ENCODE assay signal across 24 cellular contexts in the genomic region with DNA sequence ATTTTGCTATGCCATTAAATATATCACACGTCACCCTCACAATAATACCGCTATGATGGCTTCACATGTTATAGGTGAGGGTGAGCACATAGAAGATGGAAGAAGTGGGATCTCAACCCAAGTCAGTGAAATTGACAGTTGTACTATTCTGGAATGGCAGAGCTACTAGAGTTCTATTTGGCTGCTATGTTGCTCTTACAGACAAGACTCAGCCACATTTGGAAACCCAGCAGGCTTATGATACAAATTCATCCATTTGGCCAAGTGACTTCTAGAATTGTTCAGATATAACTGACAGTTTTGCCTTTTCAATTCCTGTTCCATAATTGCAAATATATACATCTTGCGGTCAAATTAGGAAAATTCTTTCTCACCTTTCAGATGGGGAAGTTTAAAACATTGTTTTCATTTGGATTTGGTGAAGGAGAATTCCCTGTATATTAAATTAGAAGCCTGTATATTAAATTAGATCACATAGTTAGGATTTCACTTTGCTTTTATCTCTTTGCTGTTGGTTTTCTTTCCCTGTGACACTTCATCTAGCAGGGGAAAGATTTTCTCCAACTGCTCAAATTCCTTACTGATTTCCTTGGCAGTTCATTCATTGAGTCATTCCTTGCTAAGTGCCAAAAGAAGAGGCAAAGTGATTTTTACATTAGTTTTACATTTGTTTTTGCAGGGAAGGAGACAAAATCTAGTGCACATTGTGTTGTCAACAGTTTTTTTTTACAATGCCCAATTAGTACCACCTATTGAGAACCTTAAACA.
DNase-seq lines count a peak whose midpoint lies in the region; ATAC-seq and TF ChIP-seq lines count a peak whose summit lies in the region.
"Had no signal": no experiment of that assay in that cellular context is flagged by ENCODE, and none has a peak within 500 bp of the region (broad histone marks: within the 10 kb centered on the region; RNA-seq: fewer than 3 reads in every experiment).

No MANE protein-coding gene starts in this region.

- no peaks in the 10 kb centered on the region for H4K20me1 ChIP-seq in IMR-90 (ENCODE audit: insufficient read depth, low read length)

- H2BK5ac ChIP-seq in IMR-90 (ENCODE audit: low read depth, low read length, poor library complexity, severe bottlenecking), result no peak overlapping the region

- dilution Hi-C loops in IMR-90 (cut with HindIII; ENCODE audit: low sequenced_read_pairs, unreplicated experiment), result loop anchor here (25.0 kb wide), 1 partner anchor 261 kb away; a partner anchor contains a TSS

- TF ChIP-seq POLR2A in IMR-90 (IDR thresholded peaks at IDR 0.05; ENCODE audit: low read depth, low read length), result no peak

- H3K4me3 ChIP-seq in IMR-90 (ENCODE audit: insufficient read depth, low read depth, low read length) (no peak overlapping the region), cardiac fibroblast (replicated peaks in 1 of 2; ENCODE audit: low read depth in 2 of 2, low read length in 2 of 2) (no peak overlapping the region)
- H3K4me3 ChIP-seq: A549, hepatocyte, prostate gland had no signal

- H2AK5ac ChIP-seq in IMR-90 (ENCODE audit: low read depth, low read length), result no peak overlapping the region

- no peak overlapping the region for H3K27ac Mint-ChIP-seq in activated naive CD4-positive, alpha-beta T cell treated with anti-CD3 and anti-CD28 coated beads for 36 hours
- H3K27ac Mint-ChIP-seq: CD14-positive monocyte, H9, T-cell had no signal

- H3K14ac ChIP-seq in IMR-90 (replicated peaks; ENCODE audit: low read depth, low read length), result no peak overlapping the region

- H3K9me1 ChIP-seq in IMR-90 (ENCODE audit: insufficient read depth, low read length), result no peaks in the 10 kb centered on the region

- no peak overlapping the region for H3K4ac ChIP-seq in IMR-90 (ENCODE audit: low read depth, low read length)

- no peak overlapping the region for H2AK9ac ChIP-seq in IMR-90 (replicated peaks; ENCODE audit: low read depth, low read length, poor library complexity)

- no peak overlapping the region for H4K5ac ChIP-seq in IMR-90 (ENCODE audit: low read depth, low read length)

- H3K27ac ChIP-seq in IMR-90 (ENCODE audit: insufficient read depth, low read length), result no peak overlapping the region
- H3K27ac ChIP-seq: A549, foreskin keratinocyte, hepatocyte, prostate gland had no signal

- H4K8ac ChIP-seq in IMR-90 (ENCODE audit: low read depth in 2 of 2, low read length in 2 of 2), result no peak overlapping the region

- TF ChIP-seq CTCF in IMR-90 (conservative IDR thresholded peaks at IDR 0.05; ENCODE audit: low read depth, low read length), result no peak
- no peak for TF ChIP-seq CTCF in cardiac fibroblast (IDR thresholded peaks at IDR 0.05; ENCODE audit: low read depth, low read length)

- no peak overlapping the region for H2BK15ac ChIP-seq in IMR-90 (ENCODE audit: low read depth, low read length)

- no peaks in the 10 kb centered on the region for H3K27me3 ChIP-seq in IMR-90 (ENCODE audit: control insufficient read depth, insufficient read depth, low read length)
- H3K27me3 ChIP-seq: hepatocyte had no signal

- H2BK20ac ChIP-seq in IMR-90 (ENCODE audit: low read depth, low read length), result no peak overlapping the region

- CTCF ChIA-PET in IMR-90 (lab: Yijun Ruan, JAX), result no interaction called here
- CTCF ChIA-PET in activated naive CD4-positive, alpha-beta T cell treated with anti-CD3 and anti-CD28 coated beads for 36 hours (lab: Charles Lee), result interaction anchor here (0.5 kb wide), 1 partner anchor 7 kb away, joined by 3 read pairs; no protein-coding TSS in a partner anchor

- no peak overlapping the region for H3K56ac ChIP-seq in IMR-90 (ENCODE audit: extremely low read depth, insufficient read depth, low read length)

- H3K9me3 ChIP-seq in IMR-90 (ENCODE audit: control insufficient read depth, insufficient read depth, low read length), result peaks cover 2% of the 10 kb centered on the region; the same call in 1 of the 2 replicates
- H3K9me3 ChIP-seq: prostate gland had no signal

- no peaks in the 10 kb centered on the region for H3K9me3 Mint-ChIP-seq in activated naive CD4-positive, alpha-beta T cell treated with anti-CD3 and anti-CD28 coated beads for 36 hours

- in situ Hi-C loops in IMR-90 (cut with MboI; ENCODE audit: low sequenced_read_pairs), result no loop called here

- POLR2A ChIA-PET in IMR-90 (lab: Charles Lee; ENCODE audit: unreplicated experiment), result no interaction called here

- H3K79me1 ChIP-seq in IMR-90 (ENCODE audit: low read depth in 1 of 2, low read length in 2 of 2), result no peaks in the 10 kb centered on the region

- no peak overlapping the region for H3K18ac ChIP-seq in IMR-90 (ENCODE audit: low read depth, low read length)

- H3K36me3 Mint-ChIP-seq in activated naive CD4-positive, alpha-beta T cell treated with anti-CD3 and anti-CD28 coated beads for 36 hours (ENCODE audit: low read depth), result no peaks in the 10 kb centered on the region
- H3K36me3 Mint-ChIP-seq: CD14-positive monocyte, T-cell had no signal

- H3K4me2 ChIP-seq in IMR-90 (ENCODE audit: low read depth, low read length), result peak overlapping the region; percentile 41; the same call in 1 of the 2 replicates
- H3K4me2 ChIP-seq: A549, hepatocyte had no signal

- no peaks in the 10 kb centered on the region for H3K36me3 ChIP-seq in IMR-90 (ENCODE audit: control insufficient read depth, insufficient read depth, low read length)
- H3K36me3 ChIP-seq: prostate gland had no signal

- WGBS in IMR-90 (ENCODE audit: extremely low coverage in 2 of 2, insufficient read length in 1 of 2), 2 experiments, result no CpG with 5 or more reads among the region's 3 CpGs

- intact Hi-C loops in IMR-90 (cut with micrococcal nuclease), result no loop called here
- intact Hi-C loops in activated naive CD4-positive, alpha-beta T cell treated with anti-CD3 and anti-CD28 coated beads for 36 hours (cut with micrococcal nuclease), result no loop called here

- TF ChIP-seq RAD21 in IMR-90 (IDR thresholded peaks at IDR 0.05; ENCODE audit: low read length), result no peak

- peak; percentile 14 for DNase-seq in AG08396 (ENCODE audit: low spot score)
- DNase-seq in IMR-90, result peak; percentile 66
- DNase-seq in cardiac fibroblast (ENCODE audit: low read depth in 2 of 2), result peak; percentile 32 to 45
- peak; percentile 32 for DNase-seq in fibroblast of the conjunctiva (ENCODE audit: low read depth)
- DNase-seq in NCI-H146 (lab: John Stamatoyannopoulos, UW), result no peak
- no peak for DNase-seq in cortex of kidney (lab: John Stamatoyannopoulos, UW)
- DNase-seq in activated naive CD4-positive, alpha-beta T cell treated with anti-CD3 and anti-CD28 coated beads for 36 hours, result no peak
- DNase-seq in RPMI8226, result no peak
- DNase-seq: activated CD4-positive, CD25-positive, alpha-beta regulatory T cell treated with anti-CD3 and anti-CD28 coated beads, Interleukin-2, amount 50 U/mL, for 72 hours; activated naive CD4-positive, alpha-beta T cell; activated T-cell treated with anti-CD3 and anti-CD28 coated beads, Interleukin-2, amount 50 U/mL, for 4 hours; amygdala; foreskin keratinocyte; H9; KG1; left ventricle myocardium superior; NCI-H1694 treated with DMSO at 0.1 percent for 48 hours; Right ventricle myocardium superior; substantia nigra; T-cell had no signal

- BruUV-seq in IMR-90 (replicated peaks; lab: Mats Ljungman, UMichigan), result no TSS peak

- H3K4me3 Mint-ChIP-seq in activated naive CD4-positive, alpha-beta T cell treated with anti-CD3 and anti-CD28 coated beads for 36 hours, result no peak overlapping the region
- H3K4me3 Mint-ChIP-seq: activated T-cell treated with anti-CD3 and anti-CD28 coated beads, Interleukin-2, amount 50 U/mL, for 4 hours; CD14-positive monocyte; H9; T-cell had no signal

- ATAC-seq in IMR-90 (ENCODE audit: low read depth), result 0 out of 2 replicates have a peak, but pooled peaks have one; percentile 65
- ATAC-seq: A549; activated T-cell treated with anti-CD3 and anti-CD28 coated beads, Interleukin-2, amount 50 U/mL, for 4 hours; foreskin keratinocyte; left ventricle myocardium superior; T-cell had no signal

- peaks cover 2% of the 10 kb centered on the region; the same call in 1 of the 2 replicates for H3K4me1 ChIP-seq in IMR-90 (ENCODE audit: control insufficient read depth, insufficient read depth, low read length)
- H3K4me1 ChIP-seq: A549, foreskin keratinocyte, prostate gland had no signal

- no peak overlapping the region for H2AFZ ChIP-seq in IMR-90 (replicated peaks; ENCODE audit: low read length, poor library complexity)
- H2AFZ ChIP-seq: hepatocyte had no signal

- H2BK120ac ChIP-seq in IMR-90 (ENCODE audit: low read depth, low read length), result no peak overlapping the region

- no peaks in the 10 kb centered on the region for H3K4me1 Mint-ChIP-seq in activated naive CD4-positive, alpha-beta T cell treated with anti-CD3 and anti-CD28 coated beads for 36 hours (ENCODE audit: low read depth)
- H3K4me1 Mint-ChIP-seq: CD14-positive monocyte, T-cell had no signal

- H3K27me3 Mint-ChIP-seq in activated naive CD4-positive, alpha-beta T cell treated with anti-CD3 and anti-CD28 coated beads for 36 hours (ENCODE audit: low read depth), result peaks cover 3% of the 10 kb centered on the region
- H3K27me3 Mint-ChIP-seq: T-cell had no signal

- no peak overlapping the region for H3K9ac ChIP-seq in IMR-90 (ENCODE audit: low read depth, low read length)

- no peak overlapping the region for H4K91ac ChIP-seq in IMR-90 (ENCODE audit: insufficient read depth, low read depth, low read length)

- no peak overlapping the region for H3K23ac ChIP-seq in IMR-90 (ENCODE audit: low read depth, low read length)

TF ChIP-seq in IMR-90, 13 proteins besides CTCF, POLR2A, EP300 and RAD21:
- TF ChIP-seq MAZ (IDR thresholded peaks at IDR 0.05; ENCODE audit: borderline replicate concordance, low read depth, low read length) (no peak), MXI1 (IDR thresholded peaks at IDR 0.05; ENCODE audit: borderline replicate concordance, low read depth, low read length) (no peak), SMC3 (IDR thresholded peaks at IDR 0.05; ENCODE audit: low read depth, low read length) (no peak), RFX5 (IDR thresholded peaks at IDR 0.05; ENCODE audit: low read depth, low read length) (no peak), RCOR1 (IDR thresholded peaks at IDR 0.05; ENCODE audit: insufficient replicate concordance, low read length) (no peak), BHLHE40 (IDR thresholded peaks at IDR 0.05; ENCODE audit: low read depth, low read length) (no peak)
- TF ChIP-seq, protein P1, sequence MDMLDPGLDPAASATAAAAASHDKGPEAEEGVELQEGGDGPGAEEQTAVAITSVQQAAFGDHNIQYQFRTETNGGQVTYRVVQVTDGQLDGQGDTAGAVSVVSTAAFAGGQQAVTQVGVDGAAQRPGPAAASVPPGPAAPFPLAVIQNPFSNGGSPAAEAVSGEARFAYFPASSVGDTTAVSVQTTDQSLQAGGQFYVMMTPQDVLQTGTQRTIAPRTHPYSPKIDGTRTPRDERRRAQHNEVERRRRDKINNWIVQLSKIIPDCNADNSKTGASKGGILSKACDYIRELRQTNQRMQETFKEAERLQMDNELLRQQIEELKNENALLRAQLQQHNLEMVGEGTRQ (IDR thresholded peaks at IDR 0.05; ENCODE audit: low read depth, low read length), result no peak

Comparison
In these comparisons a context has a peak if more than half of its experiments do, and no peak if none do; other contexts are left out.
1. DNase-seq: peak in AG08396 (single experiment), IMR-90 (single experiment), cardiac fibroblast (2 of 2) and fibroblast of the conjunctiva (single experiment); none in NCI-H146 (single experiment), cortex of kidney (single experiment), activated naive CD4-positive, alpha-beta T cell treated with anti-CD3 and anti-CD28 coated beads for 36 hours (single experiment) and RPMI8226 (single experiment).